ENCODE assay signal across 1 cellular context in genomic region chr14:22837059-22837749, GRCh38.
TF ChIP-seq lines count a peak whose summit lies in the region.

No MANE protein-coding gene starts in this region.

TF ChIP-seq in HepG2, 621 proteins besides CTCF, POLR2A, EP300 and RAD21 (continued from another document and continues in another):
- TF ChIP-seq, protein P1, sequence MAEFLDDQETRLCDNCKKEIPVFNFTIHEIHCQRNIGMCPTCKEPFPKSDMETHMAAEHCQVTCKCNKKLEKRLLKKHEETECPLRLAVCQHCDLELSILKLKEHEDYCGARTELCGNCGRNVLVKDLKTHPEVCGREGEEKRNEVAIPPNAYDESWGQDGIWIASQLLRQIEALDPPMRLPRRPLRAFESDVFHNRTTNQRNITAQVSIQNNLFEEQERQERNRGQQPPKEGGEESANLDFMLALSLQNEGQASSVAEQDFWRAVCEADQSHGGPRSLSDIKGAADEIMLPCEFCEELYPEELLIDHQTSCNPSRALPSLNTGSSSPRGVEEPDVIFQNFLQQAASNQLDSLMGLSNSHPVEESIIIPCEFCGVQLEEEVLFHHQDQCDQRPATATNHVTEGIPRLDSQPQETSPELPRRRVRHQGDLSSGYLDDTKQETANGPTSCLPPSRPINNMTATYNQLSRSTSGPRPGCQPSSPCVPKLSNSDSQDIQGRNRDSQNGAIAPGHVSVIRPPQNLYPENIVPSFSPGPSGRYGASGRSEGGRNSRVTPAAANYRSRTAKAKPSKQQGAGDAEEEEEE (CRISPR knock-in tag; IDR thresholded peaks at IDR 0.05; ENCODE audit: borderline replicate concordance), result no peak
- no peak for TF ChIP-seq PAF1 (CRISPR knock-in tag; IDR thresholded peaks at IDR 0.05)
- TF ChIP-seq ELF1 (CRISPR knock-in tag; IDR thresholded peaks at IDR 0.05), result peak; percentile 30; the same call in 1 of the 2 replicates
- TF ChIP-seq, protein P2, sequence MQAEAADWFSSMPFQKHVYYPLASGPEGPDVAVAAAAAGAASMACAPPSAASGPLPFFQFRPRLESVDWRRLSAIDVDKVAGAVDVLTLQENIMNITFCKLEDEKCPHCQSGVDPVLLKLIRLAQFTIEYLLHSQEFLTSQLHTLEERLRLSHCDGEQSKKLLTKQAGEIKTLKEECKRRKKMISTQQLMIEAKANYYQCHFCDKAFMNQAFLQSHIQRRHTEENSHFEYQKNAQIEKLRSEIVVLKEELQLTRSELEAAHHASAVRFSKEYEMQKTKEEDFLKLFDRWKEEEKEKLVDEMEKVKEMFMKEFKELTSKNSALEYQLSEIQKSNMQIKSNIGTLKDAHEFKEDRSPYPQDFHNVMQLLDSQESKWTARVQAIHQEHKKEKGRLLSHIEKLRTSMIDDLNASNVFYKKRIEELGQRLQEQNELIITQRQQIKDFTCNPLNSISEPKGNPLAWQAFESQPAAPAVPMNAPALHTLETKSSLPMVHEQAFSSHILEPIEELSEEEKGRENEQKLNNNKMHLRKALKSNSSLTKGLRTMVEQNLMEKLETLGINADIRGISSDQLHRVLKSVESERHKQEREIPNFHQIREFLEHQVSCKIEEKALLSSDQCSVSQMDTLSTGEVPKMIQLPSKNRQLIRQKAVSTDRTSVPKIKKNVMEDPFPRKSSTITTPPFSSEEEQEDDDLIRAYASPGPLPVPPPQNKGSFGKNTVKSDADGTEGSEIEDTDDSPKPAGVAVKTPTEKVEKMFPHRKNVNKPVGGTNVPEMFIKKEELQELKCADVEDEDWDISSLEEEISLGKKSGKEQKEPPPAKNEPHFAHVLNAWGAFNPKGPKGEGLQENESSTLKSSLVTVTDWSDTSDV (CRISPR knock-in tag; IDR thresholded peaks at IDR 0.05), result no peak
- no peak for TF ChIP-seq CERS6 (CRISPR knock-in tag; IDR thresholded peaks at IDR 0.05)
- no peak for TF ChIP-seq SAFB2 (CRISPR knock-in tag; IDR thresholded peaks at IDR 0.05; ENCODE audit: borderline replicate concordance, low read depth)
- TF ChIP-seq EHMT2 (IDR thresholded peaks at IDR 0.05; ENCODE audit: borderline replicate concordance, low read depth, low read length), result no peak
- TF ChIP-seq ZNF788 (CRISPR knock-in tag; IDR thresholded peaks at IDR 0.05; ENCODE audit: borderline replicate concordance), result peak; percentile 70; the same call in 1 of the 2 replicates
- no peak for TF ChIP-seq MBNL3 (CRISPR knock-in tag; conservative IDR thresholded peaks at IDR 0.05)
- peak; percentile 88; the same call in 1 of the 2 replicates for TF ChIP-seq MTA1 (CRISPR knock-in tag; IDR thresholded peaks at IDR 0.05; ENCODE audit: borderline replicate concordance)
- 0 out of 2 replicates have a peak, but pooled peaks have one; percentile 35 for TF ChIP-seq ZNF343 (CRISPR knock-in tag; IDR thresholded peaks at IDR 0.05)
- TF ChIP-seq ZNF296 (CRISPR knock-in tag; conservative IDR thresholded peaks at IDR 0.05), result peak; percentile 9; the same call in 1 of the 2 replicates
- 0 out of 2 replicates have a peak, but pooled peaks have one; percentile 44 for TF ChIP-seq ZHX2 (IDR thresholded peaks at IDR 0.05; ENCODE audit: low read depth)
- TF ChIP-seq ZHX2 (CRISPR knock-in tag; IDR thresholded peaks at IDR 0.05; ENCODE audit: borderline replicate concordance), result no peak; the same call in 1 of the 2 replicates
- peak; percentile 98 for TF ChIP-seq ZNF687 (CRISPR knock-in tag; IDR thresholded peaks at IDR 0.05)
- no peak for TF ChIP-seq ZBTB43 (CRISPR knock-in tag; conservative IDR thresholded peaks at IDR 0.05)
- TF ChIP-seq TOPORS (CRISPR knock-in tag; IDR thresholded peaks at IDR 0.05), result no peak
- peak; percentile 23; the same call in 1 of the 2 replicates for TF ChIP-seq NFKB2 (CRISPR knock-in tag; IDR thresholded peaks at IDR 0.05; ENCODE audit: borderline replicate concordance)
- TF ChIP-seq ZNF724P (CRISPR knock-in tag; IDR thresholded peaks at IDR 0.05; ENCODE audit: borderline replicate concordance), result peak; percentile 74; the same call in 1 of the 2 replicates
- peak; percentile 90 for TF ChIP-seq ZNF572 (CRISPR knock-in tag; IDR thresholded peaks at IDR 0.05)
- no peak for TF ChIP-seq DNMT1 (CRISPR knock-in tag; IDR thresholded peaks at IDR 0.05)
- TF ChIP-seq SNAPC4 (CRISPR knock-in tag; IDR thresholded peaks at IDR 0.05), result 0 out of 2 replicates have a peak, but pooled peaks have one; percentile 59
- TF ChIP-seq ZNF710 (CRISPR knock-in tag; IDR thresholded peaks at IDR 0.05; ENCODE audit: borderline replicate concordance), result peak; percentile 74; the same call in 1 of the 2 replicates
- TF ChIP-seq RXRA (CRISPR knock-in tag; IDR thresholded peaks at IDR 0.05), result no peak
- TF ChIP-seq ZFY (CRISPR knock-in tag; IDR thresholded peaks at IDR 0.05), result peak; percentile 81
- TF ChIP-seq CBX1 (IDR thresholded peaks at IDR 0.05; ENCODE audit: low read depth), result peak; percentile 73
